Comparison of ENCODE assay signal across 7 cellular contexts in genomic region chr1:36411674-36412648, GRCh38. TPM values are rescaled to one million over a fixed set of nuclear protein-coding genes. Genes with fewer than 3 reads are reported as not detected.
A peak's percentile ranks its signal among the peaks of the same experiment; 100 is the strongest.
DNase-seq lines count a peak whose midpoint lies in the region; ATAC-seq and TF ChIP-seq lines count a peak whose summit lies in the region.

No MANE protein-coding gene starts in this region.

- 29% methylated on average over 1 of the region's 11 CpGs; no CpG with 5 or more reads in 1 of the 2 experiments for WGBS in IMR-90 (ENCODE audit: extremely low coverage in 2 of 2, insufficient read length in 1 of 2), 2 experiments
- 42 to 58% methylated on average over 10 to 11 of the region's 11 CpGs for WGBS in body of pancreas, 2 donors

- CTCF ChIA-PET in IMR-90 (lab: Yijun Ruan, JAX): interaction anchor here (0.7 to 1.0 kb wide), 2 partner anchors 70 to 87 kb away, joined by 3 read pairs; no protein-coding TSS in a partner anchor

- in situ Hi-C loops in IMR-90 (cut with MboI; ENCODE audit: low sequenced_read_pairs): loop anchor here (25.0 kb wide), 1 partner anchor 300 kb away; no protein-coding TSS in a partner anchor

- no peaks in the 10 kb centered on the region for H3K27me3 ChIP-seq in IMR-90 (ENCODE audit: control insufficient read depth, insufficient read depth, low read length)
- no peaks in the 10 kb centered on the region for H3K27me3 ChIP-seq in body of pancreas

- peak overlapping the region in 1 of 2 experiments; percentile 60; a peak in 1 of 4 replicates for H4K8ac ChIP-seq in IMR-90 (ENCODE audit: low read depth in 2 of 2, low read length in 2 of 2)

- peak; percentile 29 for DNase-seq in IMR-90
- peak; percentile 9 for DNase-seq in NOMO-1 treated with dmso at 0.1 percent for 144 hours (lab: John Stamatoyannopoulos, UW; ENCODE audit: unreplicated experiment)
- peak in 1 of 4 donors; percentile 23 for DNase-seq in body of pancreas
- peak; percentile 26 for DNase-seq in renal cortical epithelial cell (ENCODE audit: low read depth)

- no peak overlapping the region for H4K5ac ChIP-seq in IMR-90 (ENCODE audit: low read depth, low read length)

- no peaks in the 10 kb centered on the region for H3K79me1 ChIP-seq in IMR-90 (ENCODE audit: low read depth in 1 of 2, low read length in 2 of 2)

- H3K18ac ChIP-seq in IMR-90 (ENCODE audit: low read depth, low read length): no peak overlapping the region

- no peak overlapping the region for H2BK120ac ChIP-seq in IMR-90 (ENCODE audit: low read depth, low read length)

- H3K4me1 ChIP-seq in IMR-90 (ENCODE audit: control insufficient read depth, insufficient read depth, low read length): peaks cover 2% of the 10 kb centered on the region; the same call in 1 of the 2 replicates
- no peaks in the 10 kb centered on the region for H3K4me1 ChIP-seq in body of pancreas

- no peaks in the 10 kb centered on the region for H4K20me1 ChIP-seq in IMR-90 (ENCODE audit: insufficient read depth, low read length)

- no peak overlapping the region for H3K4ac ChIP-seq in IMR-90 (ENCODE audit: low read depth, low read length)

- H3K14ac ChIP-seq in IMR-90 (replicated peaks; ENCODE audit: low read depth, low read length): no peak overlapping the region

- no peak overlapping the region for H3K4me3 ChIP-seq in IMR-90 (ENCODE audit: insufficient read depth, low read depth, low read length)
- H3K4me3 ChIP-seq in body of pancreas: no peak overlapping the region

- TF ChIP-seq RAD21 in IMR-90 (IDR thresholded peaks at IDR 0.05; ENCODE audit: low read length): no peak

- H3K56ac ChIP-seq in IMR-90 (ENCODE audit: extremely low read depth, insufficient read depth, low read length): no peak overlapping the region

- BruUV-seq in IMR-90 (replicated peaks; lab: Mats Ljungman, UMichigan): no TSS peak

- no peak overlapping the region for H3K4me2 ChIP-seq in IMR-90 (ENCODE audit: low read depth, low read length)

- no peak overlapping the region for H3K9ac ChIP-seq in IMR-90 (ENCODE audit: low read depth, low read length)

- no peak overlapping the region for H2BK5ac ChIP-seq in IMR-90 (ENCODE audit: low read depth, low read length, poor library complexity, severe bottlenecking)

- no peak overlapping the region for H3K27ac ChIP-seq in IMR-90 (ENCODE audit: insufficient read depth, low read length)
- H3K27ac ChIP-seq in body of pancreas: no peak overlapping the region

- TF ChIP-seq CTCF in IMR-90 (conservative IDR thresholded peaks at IDR 0.05; ENCODE audit: low read depth, low read length) (no peak), body of pancreas (IDR thresholded peaks at IDR 0.05) (no peak)

- no peak overlapping the region for H2BK20ac ChIP-seq in IMR-90 (ENCODE audit: low read depth, low read length)

- no peaks in the 10 kb centered on the region for H3K36me3 ChIP-seq in IMR-90 (ENCODE audit: control insufficient read depth, insufficient read depth, low read length)
- H3K36me3 ChIP-seq in body of pancreas (replicated peaks in 1 of 2; ENCODE audit: insufficient read depth in 1 of 2, low read depth in 2 of 2): no peaks in the 10 kb centered on the region

- intact Hi-C loops in IMR-90 (cut with micrococcal nuclease) (no loop called here), body of pancreas (cut with DNase I) (loop anchor here (10.0 kb wide), 1 partner anchor 317 kb away; no protein-coding TSS in a partner anchor)

- no peak overlapping the region for H3K23ac ChIP-seq in IMR-90 (ENCODE audit: low read depth, low read length)

- peak overlapping the region; percentile 26 for H2AFZ ChIP-seq in IMR-90 (replicated peaks; ENCODE audit: low read length, poor library complexity)

- H4K91ac ChIP-seq in IMR-90 (ENCODE audit: insufficient read depth, low read depth, low read length): no peak overlapping the region

- no peaks in the 10 kb centered on the region for H3K9me1 ChIP-seq in IMR-90 (ENCODE audit: insufficient read depth, low read length)

- H2AK5ac ChIP-seq in IMR-90 (ENCODE audit: low read depth, low read length): no peak overlapping the region

- no peak overlapping the region; the same call in 2 of the 3 replicates for H2BK15ac ChIP-seq in IMR-90 (ENCODE audit: low read depth, low read length)

- no peak overlapping the region for H2AK9ac ChIP-seq in IMR-90 (replicated peaks; ENCODE audit: low read depth, low read length, poor library complexity)

- H3K9me3 ChIP-seq in IMR-90 (ENCODE audit: control insufficient read depth, insufficient read depth, low read length) (no peaks in the 10 kb centered on the region; the same call in 1 of the 2 replicates), body of pancreas (no peaks in the 10 kb centered on the region)

- TF ChIP-seq POLR2A in IMR-90 (IDR thresholded peaks at IDR 0.05; ENCODE audit: low read depth, low read length) (no peak), body of pancreas (IDR thresholded peaks at IDR 0.05) (no peak)

- POLR2A ChIA-PET in IMR-90 (lab: Charles Lee; ENCODE audit: unreplicated experiment): no interaction called here

- ATAC-seq in IMR-90 (ENCODE audit: low read depth) (peak; percentile 50; the same call in 1 of the 2 replicates), body of pancreas (peak; percentile 60), HG02623 (IDR thresholded peaks at IDR 0.05; ENCODE audit: unreplicated experiment) (no peak), GM21367 (IDR thresholded peaks at IDR 0.05; ENCODE audit: unreplicated experiment) (no peak), GM18519 (IDR thresholded peaks at IDR 0.05; ENCODE audit: low FRiP score, unreplicated experiment) (no peak)

- dilution Hi-C loops in IMR-90 (cut with HindIII; ENCODE audit: low sequenced_read_pairs, unreplicated experiment): no loop called here

TF ChIP-seq in IMR-90, 13 proteins besides CTCF, POLR2A, EP300 and RAD21:
- no peak for TF ChIP-seq ELK1 (IDR thresholded peaks at IDR 0.05; ENCODE audit: borderline replicate concordance, low read depth, low read length)
- no peak for TF ChIP-seq BHLHE40 (IDR thresholded peaks at IDR 0.05; ENCODE audit: low read depth, low read length)
- TF ChIP-seq CHD1 (IDR thresholded peaks at IDR 0.05; ENCODE audit: low read depth, low read length): no peak
- no peak for TF ChIP-seq MAFK (IDR thresholded peaks at IDR 0.05; ENCODE audit: low read depth, low read length)
- no peak for TF ChIP-seq CEBPB (IDR thresholded peaks at IDR 0.05; ENCODE audit: low read depth, low read length)
- TF ChIP-seq, protein P1, sequence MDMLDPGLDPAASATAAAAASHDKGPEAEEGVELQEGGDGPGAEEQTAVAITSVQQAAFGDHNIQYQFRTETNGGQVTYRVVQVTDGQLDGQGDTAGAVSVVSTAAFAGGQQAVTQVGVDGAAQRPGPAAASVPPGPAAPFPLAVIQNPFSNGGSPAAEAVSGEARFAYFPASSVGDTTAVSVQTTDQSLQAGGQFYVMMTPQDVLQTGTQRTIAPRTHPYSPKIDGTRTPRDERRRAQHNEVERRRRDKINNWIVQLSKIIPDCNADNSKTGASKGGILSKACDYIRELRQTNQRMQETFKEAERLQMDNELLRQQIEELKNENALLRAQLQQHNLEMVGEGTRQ (IDR thresholded peaks at IDR 0.05; ENCODE audit: low read depth, low read length): no peak
- no peak for TF ChIP-seq MXI1 (IDR thresholded peaks at IDR 0.05; ENCODE audit: borderline replicate concordance, low read depth, low read length)
- no peak for TF ChIP-seq RCOR1 (IDR thresholded peaks at IDR 0.05; ENCODE audit: insufficient replicate concordance, low read length)
- no peak for TF ChIP-seq SMC3 (IDR thresholded peaks at IDR 0.05; ENCODE audit: low read depth, low read length)
- TF ChIP-seq RFX5 (IDR thresholded peaks at IDR 0.05; ENCODE audit: low read depth, low read length): no peak
- TF ChIP-seq NFE2L2 (IDR thresholded peaks at IDR 0.05; ENCODE audit: low read depth, low read length): no peak
- no peak for TF ChIP-seq FOS (IDR thresholded peaks at IDR 0.05; ENCODE audit: low read depth, low read length)
- no peak for TF ChIP-seq MAZ (IDR thresholded peaks at IDR 0.05; ENCODE audit: borderline replicate concordance, low read depth, low read length)
TF ChIP-seq in IMR-90: peak in this region for 0.

RNA-seq across cellular contexts. Expression of gene LSM10, which starts 14.3 kb away (rescaled TPM):
- total RNA-seq in IMR-90 (2012; rRNA removed) (10.3 and 11.7 TPM in 2 replicates), body of pancreas (10 to 100 TPM; 12.2 to 21.8 TPM), renal cortical epithelial cell (6.4 and 12.1 TPM in 2 replicates)
- 78.9 and 94.1 TPM in 2 replicates for polyA plus RNA-seq in IMR-90 (2012; rRNA removed)
- polyA plus RNA-seq in IMR-90 (2012; cell fraction: cytosol; rRNA removed): 66.7 and 93.2 TPM in 2 replicates
- polyA plus RNA-seq in IMR-90 (2012; cell fraction: nucleus; rRNA removed; ENCODE audit: low replicate concordance): 24.5 and 29.7 TPM in 2 replicates

RNA-seq across cellular contexts. Expression of gene STK40, which starts 26.2 kb away (rescaled TPM):
- total RNA-seq in IMR-90 (2012; rRNA removed): 13.9 and 16.0 TPM in 2 replicates
- 29.9 and 30.6 TPM in 2 replicates for polyA plus RNA-seq in IMR-90 (2012; rRNA removed)
- 19.7 and 29.3 TPM in 2 replicates for polyA plus RNA-seq in IMR-90 (2012; cell fraction: cytosol; rRNA removed)
- 49.8 and 78.6 TPM in 2 replicates for polyA plus RNA-seq in IMR-90 (2012; cell fraction: nucleus; rRNA removed; ENCODE audit: low replicate concordance)
- total RNA-seq in body of pancreas: 10 to 100 TPM; 25.2 to 30.3 TPM
- total RNA-seq in renal cortical epithelial cell: 17.4 and 34.5 TPM in 2 replicates

RNA-seq across cellular contexts. Expression of gene OSCP1, which starts 38.3 kb away (rescaled TPM):
- total RNA-seq in IMR-90 (2012; rRNA removed): 9.4 and 11.8 TPM in 2 replicates
- polyA plus RNA-seq in IMR-90 (2012; rRNA removed): 6.3 and 7.8 TPM in 2 replicates
- polyA plus RNA-seq in IMR-90 (2012; cell fraction: cytosol; rRNA removed): 5.9 and 6.6 TPM in 2 replicates
- polyA plus RNA-seq in IMR-90 (2012; cell fraction: nucleus; rRNA removed; ENCODE audit: low replicate concordance): 2.3 and 4.8 TPM in 2 replicates
- total RNA-seq in body of pancreas: 1 to 10 TPM; 2.0 to 3.9 TPM
- total RNA-seq in renal cortical epithelial cell: 14.2 and 21.2 TPM in 2 replicates

RNA-seq across cellular contexts. Expression of gene MRPS15, which starts 52.2 kb away (rescaled TPM):
- total RNA-seq in IMR-90 (2012; rRNA removed) (46.1 and 64.7 TPM in 2 replicates), body of pancreas (10 to 100 TPM; 24.4 to 31.1 TPM), renal cortical epithelial cell (47.7 and 98.5 TPM in 2 replicates)
- polyA plus RNA-seq in IMR-90 (2012; rRNA removed): 66.0 and 77.9 TPM in 2 replicates
- 50.4 and 62.7 TPM in 2 replicates for polyA plus RNA-seq in IMR-90 (2012; cell fraction: cytosol; rRNA removed)
- polyA plus RNA-seq in IMR-90 (2012; cell fraction: nucleus; rRNA removed; ENCODE audit: low replicate concordance): 17.4 and 42.5 TPM in 2 replicates

Comparison
In these comparisons a context has a peak if more than half of its experiments do, and no peak if none do; other contexts are left out.
1. ATAC-seq: peak in IMR-90 (single experiment) and body of pancreas (single experiment); none in HG02623 (single experiment), GM21367 (single experiment) and GM18519 (single experiment).